ENCODE assay signal across 10 cellular contexts in genomic region chr12:26156201-26156871, GRCh38.
DNase-seq lines count a peak whose midpoint lies in the region; ATAC-seq lines count a peak whose summit lies in the region.
"Had no signal": no experiment of that assay in that cellular context is flagged by ENCODE, and none has a peak within 500 bp of the region (broad histone marks: within the 10 kb centered on the region; RNA-seq: fewer than 3 reads in every experiment).

No MANE protein-coding gene starts in this region.

- DNase-seq in kidney tubule cell (ENCODE audit: low spot score) = peak; percentile 87
- no peak for DNase-seq in T-helper 9 cell
- no peak for DNase-seq in NCI-H1105 (lab: John Stamatoyannopoulos, UW)
- DNase-seq in NCI-H524 treated with DMSO at 0.1 percent for 48 hours (lab: John Stamatoyannopoulos, UW) = no peak
- no peak for DNase-seq in NCI-H226
- DNase-seq: GF-D8, PC-9 had no signal

- ATAC-seq in GM18858 (IDR thresholded peaks at IDR 0.05; ENCODE audit: unreplicated experiment) = peak; percentile 87
- ATAC-seq in GM21786 (IDR thresholded peaks at IDR 0.05; ENCODE audit: unreplicated experiment) = peak; percentile 88
- peak; percentile 84 for ATAC-seq in HG03571 (IDR thresholded peaks at IDR 0.05; ENCODE audit: unreplicated experiment)
